ENCODE assay signal across 18 cellular contexts in the genomic region with DNA sequence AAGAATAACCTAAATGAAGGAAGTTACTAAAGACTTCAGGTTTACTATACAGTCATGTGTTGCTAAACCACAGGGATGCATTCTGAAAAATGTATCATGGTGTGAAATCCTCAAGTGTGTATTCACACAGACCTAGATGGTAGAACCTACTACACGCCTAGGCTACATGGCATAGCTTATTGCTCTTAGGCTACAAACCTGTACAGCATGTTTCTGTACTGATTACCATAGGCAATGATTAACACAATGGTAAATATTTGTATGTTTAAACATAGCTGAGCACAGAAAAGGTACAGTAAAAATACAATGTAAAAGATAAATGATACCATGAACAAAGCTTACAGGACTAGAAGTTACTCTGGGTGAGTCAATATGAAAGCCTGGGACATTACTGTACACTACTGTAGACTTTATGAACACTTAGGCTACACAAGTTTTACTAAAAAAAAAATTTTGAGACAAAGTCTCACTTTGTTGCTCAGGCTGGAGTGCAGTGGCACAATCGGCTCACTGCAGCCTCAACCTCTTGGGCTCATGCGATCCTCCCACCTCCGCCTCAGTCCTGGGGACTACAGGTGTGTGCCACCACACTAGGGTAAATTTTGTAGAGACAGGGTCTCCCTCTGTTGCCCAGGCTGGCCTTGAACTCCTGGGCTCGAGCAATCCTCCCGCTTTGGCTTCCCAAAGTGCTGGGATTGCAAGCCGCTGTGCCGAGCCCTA. TPM values are rescaled to one million over a fixed set of nuclear protein-coding genes. Genes with fewer than 3 reads are reported as not detected.
DNase-seq lines count a peak whose midpoint lies in the region; ATAC-seq, FAIRE-seq and TF ChIP-seq lines count a peak whose summit lies in the region.
"Had no signal": no experiment of that assay in that cellular context is flagged by ENCODE, and none has a peak within 500 bp of the region (broad histone marks: within the 10 kb centered on the region; RNA-seq: fewer than 3 reads in every experiment).

No MANE protein-coding gene starts in this region.

- H4K91ac ChIP-seq in mesenchymal stem cell (ENCODE audit: low read length): no peak overlapping the region

- H3K18ac ChIP-seq in mesenchymal stem cell (ENCODE audit: low read depth in 1 of 2, low read length in 2 of 2): no peak overlapping the region

- no peak overlapping the region for H3K4ac ChIP-seq in mesenchymal stem cell (ENCODE audit: low read depth in 1 of 2, low read length in 2 of 2)

- H2BK120ac ChIP-seq in mesenchymal stem cell (ENCODE audit: low read depth, low read length): no peak overlapping the region

- RAD21 ChIA-PET in GM12878 (lab: Charles Lee; ENCODE audit: unreplicated experiment): interaction anchor here (0.9 kb wide), 2 partner anchors 30 to 34 kb away, joined by 3 read pairs; no protein-coding TSS in a partner anchor

- H2AFZ ChIP-seq in GM12878 (ENCODE audit: control insufficient read depth, low read depth, low read length): no peak overlapping the region
- no peak overlapping the region for H2AFZ ChIP-seq in mesenchymal stem cell (ENCODE audit: low read depth, low read length)

- no TSS peak for BruUV-seq in GM12878 (replicated peaks; lab: Mats Ljungman, UMichigan)

- FAIRE-seq in GM12878 (lab: Jason Lieb, UNC) (no peak), urothelium cell line (lab: Jason Lieb, UNC) (no peak)

- POLR2A ChIA-PET in GM12878 (lab: Charles Lee): interaction anchor here (1.1 to 1.3 kb wide), 3 partner anchors 15 to 77 kb away, joined by 3 to 4 read pairs (median 3); no protein-coding TSS in a partner anchor

- H3K4me3 ChIP-seq in cardiac muscle cell (no peak overlapping the region), GM12878 (no peak overlapping the region), mesenchymal stem cell (ENCODE audit: insufficient read depth in 1 of 2, low read depth in 1 of 2, low read length in 2 of 2) (no peak overlapping the region)
- H3K4me3 ChIP-seq: thyroid gland had no signal

- no peak overlapping the region for H2BK5ac ChIP-seq in mesenchymal stem cell (ENCODE audit: low read depth, low read length, poor library complexity, severe bottlenecking)

- ATAC-seq in Right ventricle myocardium superior (ENCODE audit: poor library complexity) (no peak), GM12878 (peak; percentile 28), GM19035 (IDR thresholded peaks at IDR 0.05; ENCODE audit: unreplicated experiment) (no peak)

- peaks cover 5% of the 10 kb centered on the region for H3K79me2 ChIP-seq in GM12878 (ENCODE audit: control insufficient read depth, insufficient read depth, low read length)

- intact Hi-C loops in Right ventricle myocardium superior (cut with DNase I): no loop called here
- intact Hi-C loops in GM12878 (cut with micrococcal nuclease; ENCODE audit: unreplicated experiment): no loop called here

- TF ChIP-seq EP300 in GM12878 (IDR thresholded peaks at IDR 0.05; ENCODE audit: borderline replicate concordance in 1 of 2, control insufficient read depth in 1 of 2, low read depth in 2 of 2, low read length in 2 of 2): no peak

- in situ Hi-C loops in GM12878 (cut with MboI): no loop called here

- no peaks in the 10 kb centered on the region for H3K27me3 ChIP-seq in cardiac muscle cell
- H3K27me3 ChIP-seq in GM12878 (replicated peaks in 1 of 2; ENCODE audit: control insufficient read depth in 2 of 2, insufficient read depth in 2 of 2, low read length in 1 of 2): no peaks in the 10 kb centered on the region
- no peaks in the 10 kb centered on the region for H3K27me3 ChIP-seq in mesenchymal stem cell (ENCODE audit: control insufficient read depth in 1 of 2, insufficient read depth in 1 of 2, low read length in 2 of 2)
- H3K27me3 ChIP-seq: thyroid gland had no signal

- TF ChIP-seq RAD21 in GM12878 (IDR thresholded peaks at IDR 0.05; ENCODE audit: insufficient read depth, low read depth, low read length): no peak

- TF ChIP-seq POLR2A in GM12878 (IDR thresholded peaks at IDR 0.05; ENCODE audit: low read depth, low read length): no peak

- H2BK15ac ChIP-seq in mesenchymal stem cell (ENCODE audit: low read depth, poor library complexity, severe bottlenecking): no peak overlapping the region

- WGBS in GM12878 (ENCODE audit: insufficient coverage, insufficient replicate concordance, low lambda C conversion rate, missing lambda C conversion rate): 92% methylated on average over 8 of the region's 8 CpGs
- WGBS in mesenchymal stem cell: 91% methylated on average over 5 of the region's 8 CpGs

- no peaks in the 10 kb centered on the region for H3K4me1 ChIP-seq in cardiac muscle cell (ENCODE audit: low read depth)
- H3K4me1 ChIP-seq in GM12878 (ENCODE audit: control insufficient read depth, insufficient read depth, low read length): no peaks in the 10 kb centered on the region
- peaks cover 5% of the 10 kb centered on the region for H3K4me1 ChIP-seq in mesenchymal stem cell (ENCODE audit: control insufficient read depth, insufficient read depth, low read depth, low read length)
- H3K4me1 ChIP-seq: thyroid gland had no signal

- no peak overlapping the region for H4K8ac ChIP-seq in mesenchymal stem cell (ENCODE audit: low read length)

- no peak overlapping the region for H2BK12ac ChIP-seq in mesenchymal stem cell (ENCODE audit: low read length in 2 of 2)

- peak overlapping the region in 1 of 2 experiments; percentile 45 for H3K14ac ChIP-seq in mesenchymal stem cell (ENCODE audit: low read length in 2 of 2)

- TF ChIP-seq CTCF in cardiac muscle cell (IDR thresholded peaks at IDR 0.05; ENCODE audit: low read depth, low read length) (no peak), GM12878 (IDR thresholded peaks at IDR 0.05 in 2 of 3, conservative IDR thresholded peaks at IDR 0.05 in 1 of 3; ENCODE audit: control insufficient read depth in 2 of 3, extremely low read depth in 1 of 3, insufficient read depth in 1 of 3, low read depth in 3 of 3, low read length in 3 of 3) (no peak)

- CTCF ChIA-PET in GM12878 (lab: Yijun Ruan, JAX): interaction anchor here (0.6 to 1.9 kb wide), 7 partner anchors 17 to 105 kb away, joined by 3 to 8 read pairs (median 4); no protein-coding TSS in a partner anchor

- H3K9ac ChIP-seq in GM12878 (ENCODE audit: control insufficient read depth, insufficient read depth, low read length) (no peak overlapping the region), mesenchymal stem cell (ENCODE audit: low read length) (no peak overlapping the region)

- H3K4me2 ChIP-seq in GM12878 (ENCODE audit: control insufficient read depth, insufficient read depth): no peak overlapping the region
- no peak overlapping the region for H3K4me2 ChIP-seq in mesenchymal stem cell (ENCODE audit: low read length, poor library complexity, severe bottlenecking)

- H3K23ac ChIP-seq in mesenchymal stem cell (ENCODE audit: low read length in 2 of 2): no peak overlapping the region

- H3K9me3 ChIP-seq in cardiac muscle cell (ENCODE audit: low read depth) (no peaks in the 10 kb centered on the region), GM12878 (replicated peaks; ENCODE audit: control insufficient read depth, insufficient read depth, low read length) (no peaks in the 10 kb centered on the region), mesenchymal stem cell (ENCODE audit: control insufficient read depth, low read length) (no peaks in the 10 kb centered on the region)
- H3K9me3 ChIP-seq: thyroid gland had no signal

- peak overlapping the region; percentile 3 for H3K27ac ChIP-seq in cardiac muscle cell
- no peak overlapping the region for H3K27ac ChIP-seq in GM12878 (ENCODE audit: control insufficient read depth, insufficient read depth)
- H3K27ac ChIP-seq in mesenchymal stem cell (ENCODE audit: low read length, poor library complexity, severe bottlenecking): no peak overlapping the region
- H3K27ac ChIP-seq: HL-60, thyroid gland had no signal

- no peaks in the 10 kb centered on the region for H4K20me1 ChIP-seq in GM12878 (ENCODE audit: control insufficient read depth, insufficient read depth)

- H2AK5ac ChIP-seq in mesenchymal stem cell (ENCODE audit: low read length, severe bottlenecking): no peak overlapping the region

- SMC1A ChIA-PET in GM12878 (lab: Charles Lee; ENCODE audit: uncharacterized antibody, unreplicated experiment): interaction anchor here (1.1 to 2.4 kb wide), 6 partner anchors 12 to 72 kb away, joined by 3 to 6 read pairs (median 3); no protein-coding TSS in a partner anchor

- no peak for DNase-seq in cardiac muscle cell (ENCODE audit: low read depth in 1 of 2, low spot score in 1 of 2)
- no peak for DNase-seq in Right ventricle myocardium superior
- no peak for DNase-seq in GM12878 (ENCODE audit: low read depth, low spot score)
- DNase-seq in mesenchymal stem cell: peak; percentile 26
- peak; percentile 31 for DNase-seq in ureter (ENCODE audit: low spot score)
- no peak for DNase-seq in GM19238 (ENCODE audit: insufficient read length, low spot score)
- DNase-seq in urothelium cell line (ENCODE audit: low spot score): no peak
- DNase-seq: activated CD4-positive, alpha-beta T cell treated with anti-CD3 and anti-CD28 coated beads, Interleukin-2, amount 10 ng/mL, durations not matched to agents 7 days and 5 days; activated naive CD8-positive, alpha-beta T cell treated with anti-CD3 and anti-CD28 coated beads for 36 hours; HFFc6; NCI-H1694; NCI-H2227 treated with DMSO at 0.1 percent for 48 hours; NCI-H82; stimulated activated CD4-positive, alpha-beta T cell treated with anti-CD3 and anti-CD28 coated beads, Interleukin-2, amount 100 ng/mL, for 24 hours; stimulated activated naive CD4-positive, alpha-beta T cell; thyroid gland had no signal

- H3K79me1 ChIP-seq in mesenchymal stem cell (replicated peaks; ENCODE audit: low read length, poor library complexity, severe bottlenecking): peaks cover 34% of the 10 kb centered on the region

- H3K36me3 ChIP-seq in cardiac muscle cell: peaks cover 50% of the 10 kb centered on the region
- H3K36me3 ChIP-seq in GM12878 (ENCODE audit: control insufficient read depth in 2 of 2, insufficient read depth in 2 of 2, low read length in 1 of 2): peaks cover 29% of the 10 kb centered on the region in 2 experiments; a peak in 3 of 4 replicates
- H3K36me3 ChIP-seq in mesenchymal stem cell (ENCODE audit: control insufficient read depth in 1 of 2, insufficient read depth in 2 of 2, low read depth in 1 of 2, low read length in 2 of 2): peaks cover 48 to 86% of the 10 kb centered on the region in 2 experiments

RNA-seq across cellular contexts. Expression of gene ADNP, which starts 36.0 kb away (rescaled TPM):
- 31.1 and 50.8 TPM in 2 replicates for total RNA-seq in cardiac muscle cell
- 23.2 and 25.2 TPM in 2 replicates for polyA plus RNA-seq in cardiac muscle cell
- 28.8 TPM for total RNA-seq in Right ventricle myocardium superior
- 129 and 136 TPM in 2 replicates for total RNA-seq in GM12878 (2013; cell fraction: nucleolus; rRNA removed)
- total RNA-seq in GM12878 (2014; rRNA removed): 22.8 and 23.0 TPM in 2 replicates
- total RNA-seq in GM12878 (2014; rRNA removed; fragmentation: Illumina TruSeq; extraction: Trizol): 28.3 and 30.4 TPM in 2 replicates
- 74.4 and 74.5 TPM in 2 replicates for total RNA-seq in GM12878 (2021)
- 30.5 TPM for polyA plus RNA-seq in GM12878 (2011; ENCODE audit: low read depth)
- polyA plus RNA-seq in GM12878 (2011; rRNA removed): 30.6 and 40.0 TPM in 2 replicates
- polyA plus RNA-seq in GM12878 (2011; cell fraction: cytosol; rRNA removed): 20.1 and 27.2 TPM in 2 replicates
- polyA plus RNA-seq in GM12878 (2011; cell fraction: nucleus; rRNA removed): 61.5 and 64.3 TPM in 2 replicates
- 34.8 and 42.0 TPM in 2 replicates for polyA plus RNA-seq in GM12878 (2012)
- polyA plus RNA-seq in GM12878 (2014; fragmentation: Illumina TruSeq; extraction: Trizol): 66.9 and 82.8 TPM in 2 replicates
- 10 to 100 TPM; 25.9 to 39.7 TPM for polyA plus RNA-seq in GM12878 (2014; fragmentation: Nextera tagmentation; extraction: Ambion mirVana)
- polyA plus RNA-seq in GM12878 (2014; rRNA removed): 23.6 and 28.1 TPM in 2 replicates
- 10 to 100 TPM; 39.1 to 40.3 TPM for polyA plus RNA-seq in GM12878 (2016; fragmentation: Nextera tagmentation; extraction: Ambion mirVana)
- 54.7 and 78.9 TPM in 2 replicates for polyA minus RNA-seq in GM12878 (2011; rRNA and poly(A)+ RNA removed)
- polyA minus RNA-seq in GM12878 (2011; cell fraction: cytosol; rRNA and poly(A)+ RNA removed): 25.9 and 31.9 TPM in 2 replicates
- polyA minus RNA-seq in GM12878 (2011; cell fraction: nucleus; rRNA and poly(A)+ RNA removed): 28.5 and 36.6 TPM in 2 replicates
- polyA plus RNA-seq in mesenchymal stem cell (2013, experiment 1 of 2): 47.9 TPM
- 45.5 TPM for polyA plus RNA-seq in mesenchymal stem cell (2013, experiment 2 of 2)
- 127 TPM for total RNA-seq in ureter

Comparison
In these comparisons a context has a peak if more than half of its experiments do, and no peak if none do; other contexts are left out.
1. DNase-seq: peak in mesenchymal stem cell (single experiment) and ureter (single experiment); none in cardiac muscle cell (0 of 2), Right ventricle myocardium superior (single experiment), GM12878 (single experiment), GM19238 (single experiment) and urothelium cell line (single experiment).